Comparison of ENCODE assay signal across 17 cellular contexts in the genomic region with DNA sequence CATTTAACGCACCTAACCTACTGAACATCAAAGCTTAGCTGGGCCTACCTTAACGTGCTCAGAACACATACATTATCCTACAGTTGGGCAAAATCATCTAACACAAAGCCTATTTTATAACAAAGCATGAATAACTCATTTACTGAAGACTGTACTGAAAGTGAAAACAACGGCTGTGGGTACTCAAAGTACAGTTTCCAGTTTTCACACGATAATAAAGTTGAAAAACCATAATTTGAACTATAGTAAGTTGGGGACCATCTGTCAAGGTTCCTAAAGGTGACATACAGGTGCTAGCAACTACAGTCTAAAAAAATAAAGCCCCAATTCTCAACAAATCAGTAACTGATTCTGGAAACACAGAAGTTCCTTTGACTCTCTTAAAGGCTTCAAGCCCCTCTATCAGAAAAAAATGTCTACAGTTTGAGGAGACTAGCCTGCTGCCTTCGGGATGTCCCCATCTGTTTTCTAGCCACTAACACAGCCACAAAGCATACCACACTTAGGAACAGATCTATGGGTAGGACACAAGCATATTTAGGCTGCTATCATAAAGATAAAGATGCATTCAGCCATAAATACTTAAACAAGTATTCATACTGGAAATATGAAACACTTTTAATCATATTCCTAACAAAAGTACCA.
DNase-seq lines count a peak whose midpoint lies in the region; ATAC-seq, FAIRE-seq and TF ChIP-seq lines count a peak whose summit lies in the region.
"Had no signal": no experiment of that assay in that cellular context is flagged by ENCODE, and none has a peak within 500 bp of the region (broad histone marks: within the 10 kb centered on the region; RNA-seq: fewer than 3 reads in every experiment).

No MANE protein-coding gene starts in this region.

- peaks cover 21% of the 10 kb centered on the region for H4K20me1 ChIP-seq in MM.1S (ENCODE audit: insufficient read depth, low read length)

- DNase-seq in A549 (ENCODE audit: low read depth in 1 of 2, low spot score in 1 of 2) = no peak
- peak; percentile 29 for DNase-seq in GM12892 (ENCODE audit: insufficient read length)
- DNase-seq in MM.1S = peak; percentile 71
- DNase-seq in immature natural killer cell = no peak
- no peak for DNase-seq in GM10266 (ENCODE audit: extremely low spot score)
- DNase-seq in cerebellum (ENCODE audit: low spot score) = no peak
- DNase-seq in HuH-7 (ENCODE audit: low spot score) = no peak
- DNase-seq: activated CD4-positive, alpha-beta T cell treated with anti-CD3 and anti-CD28 coated beads for 48 hours; heart right ventricle; NCI-H1694; pancreas; stimulated activated naive B cell treated with anti-CD40 and anti-IgM and Interleukin-4, amounts not matched to agents 10 μg/mL and 1 μg/mL and 100 μg/mL, for 72 hours had no signal

- peak overlapping the region; percentile 48 to 74 (median 57) for H3K4me3 Mint-ChIP-seq in immature natural killer cell
- H3K4me3 Mint-ChIP-seq: stimulated activated naive B cell treated with anti-CD40 and anti-IgM and Interleukin-4, amounts not matched to agents 10 μg/mL and 1 μg/mL and 100 μg/mL, for 72 hours had no signal

- ATAC-seq in A549 (no peak), GM18520 (IDR thresholded peaks at IDR 0.05; ENCODE audit: unreplicated experiment) (no peak)
- ATAC-seq: pancreas had no signal

- POLR2A ChIA-PET in A549 (lab: Yijun Ruan, JAX) = no interaction called here

- H2AFZ ChIP-seq in MM.1S (ENCODE audit: low read length) = no peak overlapping the region

- H3K4me1 ChIP-seq in A549 (peaks cover 24% of the 10 kb centered on the region), MM.1S (ENCODE audit: low read length) (peaks cover 59% of the 10 kb centered on the region)

- TF ChIP-seq EP300 in A549 (IDR thresholded peaks at IDR 0.05) = no peak

- TF ChIP-seq POLR2A in A549 (IDR thresholded peaks at IDR 0.05; ENCODE audit: low read length) (no peak), GM12892 (IDR thresholded peaks at IDR 0.05; ENCODE audit: low read depth, low read length) (no peak)

- H3K36me3 Mint-ChIP-seq in immature natural killer cell = no peaks in the 10 kb centered on the region

- H3K9me3 Mint-ChIP-seq in immature natural killer cell = no peaks in the 10 kb centered on the region

- FAIRE-seq in A549 (lab: Jason Lieb, UNC) (peak; percentile 13), GM12892 (lab: Jason Lieb, UNC) (peak; percentile 81)
- FAIRE-seq: astrocyte, endometrium, pancreas had no signal

- H3F3A ChIP-seq in MM.1S (ENCODE audit: insufficient read depth, low read length) = peaks cover 36% of the 10 kb centered on the region

- H3K4me2 ChIP-seq in A549 (no peak overlapping the region), MM.1S (ENCODE audit: low read depth, low read length) (peak overlapping the region; percentile 61)

- peaks cover 0 to 2% (median 0%) of the 10 kb centered on the region in 3 donors for H3K27me3 Mint-ChIP-seq in immature natural killer cell (ENCODE audit: low read depth in 3 of 3)
- H3K27me3 Mint-ChIP-seq: stimulated activated naive B cell treated with anti-CD40 and anti-IgM and Interleukin-4, amounts not matched to agents 10 μg/mL and 1 μg/mL and 100 μg/mL, for 72 hours had no signal

- no peaks in the 10 kb centered on the region for H3K27me3 ChIP-seq in MM.1S (replicated peaks; ENCODE audit: insufficient read depth, low read length)
- H3K27me3 ChIP-seq: heart right ventricle, pancreas had no signal

- 88% methylated on average over 5 of the region's 5 CpGs for WGBS in A549 (ENCODE audit: missing lambda C conversion rate)

- H3K4me3 ChIP-seq in A549 = no peak overlapping the region
- H3K4me3 ChIP-seq in MM.1S (ENCODE audit: low read length) = peak overlapping the region; percentile 23; the same call in 1 of the 2 replicates
- H3K4me3 ChIP-seq: heart right ventricle, pancreas, SK-N-MC had no signal

- H3K9ac ChIP-seq in MM.1S (ENCODE audit: low read length) = no peak overlapping the region

- H3K27ac Mint-ChIP-seq in immature natural killer cell = peak overlapping the region; percentile 34 to 79 (median 50)

- H3K4me1 Mint-ChIP-seq in immature natural killer cell = peaks cover 88 to 98% of the 10 kb centered on the region in 2 donors

- no peak for TF ChIP-seq RAD21 in A549 (conservative IDR thresholded peaks at IDR 0.05 in 1 of 2, IDR thresholded peaks at IDR 0.05 in 1 of 2)

- peaks cover 94% of the 10 kb centered on the region for H3K79me2 ChIP-seq in MM.1S (ENCODE audit: low read length)

- H3K27ac ChIP-seq in A549 (no peak overlapping the region), MM.1S (ENCODE audit: low read length) (peak overlapping the region; percentile 64; the same call in 1 of the 2 replicates)
- H3K27ac ChIP-seq: C4-2B, pancreas had no signal

- no peaks in the 10 kb centered on the region for H3K9me2 ChIP-seq in MM.1S (replicated peaks; ENCODE audit: insufficient read depth, low read length)

- no peaks in the 10 kb centered on the region for H3K9me3 ChIP-seq in A549
- H3K9me3 ChIP-seq in MM.1S (replicated peaks; ENCODE audit: insufficient read depth, low read length) = no peaks in the 10 kb centered on the region
- H3K9me3 ChIP-seq: heart right ventricle, pancreas had no signal

- CTCF ChIA-PET in A549 (lab: Yijun Ruan, JAX) = interaction anchor here (1.0 to 11.0 kb wide), 4 partner anchors 9 to 91 kb away, joined by 3 to 68 read pairs (median 6); partner anchors contain the start of gene KANSL1

- no peaks in the 10 kb centered on the region for H3K36me3 ChIP-seq in MM.1S (replicated peaks; ENCODE audit: insufficient read depth, low read length)
- H3K36me3 ChIP-seq: pancreas had no signal

- no peak for TF ChIP-seq CTCF in A549 (IDR thresholded peaks at IDR 0.05)
- TF ChIP-seq CTCF in MM.1S (IDR thresholded peaks at IDR 0.05; ENCODE audit: low read length) = no peak
- no peak for TF ChIP-seq CTCF in GM10266 (IDR thresholded peaks at IDR 0.05; ENCODE audit: control insufficient read depth, insufficient read depth, low read depth, missing control alignments)

TF ChIP-seq in A549, 52 proteins besides CTCF, POLR2A, EP300 and RAD21:
- no peak for TF ChIP-seq CHD2 (IDR thresholded peaks at IDR 0.05; ENCODE audit: low read length, partially characterized antibody)
- TF ChIP-seq, protein P1, sequence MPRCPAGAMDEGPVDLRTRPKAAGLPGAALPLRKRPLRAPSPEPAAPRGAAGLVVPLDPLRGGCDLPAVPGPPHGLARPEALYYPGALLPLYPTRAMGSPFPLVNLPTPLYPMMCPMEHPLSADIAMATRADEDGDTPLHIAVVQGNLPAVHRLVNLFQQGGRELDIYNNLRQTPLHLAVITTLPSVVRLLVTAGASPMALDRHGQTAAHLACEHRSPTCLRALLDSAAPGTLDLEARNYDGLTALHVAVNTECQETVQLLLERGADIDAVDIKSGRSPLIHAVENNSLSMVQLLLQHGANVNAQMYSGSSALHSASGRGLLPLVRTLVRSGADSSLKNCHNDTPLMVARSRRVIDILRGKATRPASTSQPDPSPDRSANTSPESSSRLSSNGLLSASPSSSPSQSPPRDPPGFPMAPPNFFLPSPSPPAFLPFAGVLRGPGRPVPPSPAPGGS (IDR thresholded peaks at IDR 0.05) = no peak
- no peak for TF ChIP-seq ZFP36 (IDR thresholded peaks at IDR 0.05; ENCODE audit: borderline replicate concordance, partially characterized antibody)
- no peak for TF ChIP-seq RCOR1 (IDR thresholded peaks at IDR 0.05; ENCODE audit: low read depth, low read length)
- no peak for TF ChIP-seq ZC3H11A (IDR thresholded peaks at IDR 0.05)
- TF ChIP-seq HDAC2 (IDR thresholded peaks at IDR 0.05) = no peak
- no peak for TF ChIP-seq ELK1 (IDR thresholded peaks at IDR 0.05; ENCODE audit: low read depth, low read length)
- TF ChIP-seq EHF (CRISPR knock-in tag; IDR thresholded peaks at IDR 0.05) = no peak
- no peak for TF ChIP-seq HOXB13 (CRISPR knock-in tag; IDR thresholded peaks at IDR 0.05; ENCODE audit: low read depth)
- TF ChIP-seq GATA3 (IDR thresholded peaks at IDR 0.05; ENCODE audit: borderline replicate concordance) = no peak

Comparison
In these comparisons a context has a peak if more than half of its experiments do, and no peak if none do; other contexts are left out.
1. DNase-seq: peak in GM12892 (single experiment) and MM.1S (single experiment); none in A549 (0 of 2), immature natural killer cell (0 of 3), GM10266 (single experiment), cerebellum (single experiment) and HuH-7 (single experiment).